ENCODE assay signal across 18 cellular contexts in the genomic region with DNA sequence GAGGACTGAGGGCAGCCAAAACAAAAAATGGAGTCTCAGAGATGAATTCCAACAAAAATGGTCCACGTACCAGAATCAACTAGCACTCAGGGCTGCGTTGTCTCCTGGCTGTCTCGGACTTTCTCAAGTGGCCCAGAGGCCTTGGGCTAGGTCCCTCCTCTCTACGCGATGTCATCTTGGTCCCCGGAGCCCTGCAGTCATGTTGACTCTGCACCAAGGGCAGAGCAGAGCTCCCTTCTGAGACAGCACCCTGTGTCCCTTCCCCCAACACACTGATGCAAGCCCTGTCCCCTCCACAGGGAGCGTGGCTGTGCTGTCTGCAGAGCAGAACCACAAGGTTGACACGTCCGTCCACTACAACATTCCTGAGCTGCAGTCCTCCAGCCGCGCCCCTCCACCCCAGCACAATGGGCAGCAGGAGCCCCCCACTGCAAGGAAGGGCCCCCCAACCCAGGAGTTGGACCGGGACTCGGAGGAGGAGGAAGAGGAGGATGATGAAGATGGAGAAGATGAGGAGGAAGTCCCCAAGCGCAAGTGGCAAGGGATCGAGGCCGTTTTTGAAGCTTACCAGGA. TPM values are rescaled to one million over a fixed set of nuclear protein-coding genes. Genes with fewer than 3 reads are reported as not detected.
DNase-seq lines count a peak whose midpoint lies in the region; ATAC-seq and TF ChIP-seq lines count a peak whose summit lies in the region.
"Had no signal": no experiment of that assay in that cellular context is flagged by ENCODE, and none has a peak within 500 bp of the region (broad histone marks: within the 10 kb centered on the region; RNA-seq: fewer than 3 reads in every experiment).

No MANE protein-coding gene starts in this region.

- H3K4me3 Mint-ChIP-seq in activated naive CD8-positive, alpha-beta T cell treated with anti-CD3 and anti-CD28 coated beads, Interleukin-2, amount 10 ng/mL, durations not matched to agents 7 days and 5 days = no peak overlapping the region
- H3K4me3 Mint-ChIP-seq in activated naive CD8-positive, alpha-beta T cell treated with anti-CD3 and anti-CD28 coated beads for 36 hours = no peak overlapping the region
- no peak overlapping the region for H3K4me3 Mint-ChIP-seq in stimulated activated naive B cell treated with anti-CD40 and anti-IgM and Interleukin-4, amounts not matched to agents 10 μg/mL and 1 μg/mL and 100 μg/mL, for 72 hours

- no peak for DNase-seq in activated naive CD8-positive, alpha-beta T cell treated with anti-CD3 and anti-CD28 coated beads, Interleukin-2, amount 10 ng/mL, durations not matched to agents 7 days and 5 days
- DNase-seq in activated naive CD8-positive, alpha-beta T cell treated with anti-CD3 and anti-CD28 coated beads for 36 hours = no peak
- DNase-seq in RWPE2 (ENCODE audit: low spot score) (peak; percentile 57), left lobe of liver (ENCODE audit: low spot score) (no peak), HAP-1 (ENCODE audit: low spot score in 2 of 2) (no peak)
- no peak for DNase-seq in stimulated activated naive B cell treated with anti-CD40 and anti-IgM and Interleukin-4, amounts not matched to agents 10 μg/mL and 1 μg/mL and 100 μg/mL, for 72 hours
- no peak for DNase-seq in activated CD4-positive, CD25-positive, alpha-beta regulatory T cell treated with anti-CD3 and anti-CD28 coated beads, Interleukin-2, amount 50 U/mL, for 72 hours
- DNase-seq: C1 segment of cervical spinal cord, KBM-7, NCI-H1048, NCI-H146, NCI-H2107, NCI-H226, NCI-H526 treated with DMSO at 0.1 percent for 48 hours, PC-3 had no signal

- H3K27me3 ChIP-seq in RWPE2 (ENCODE audit: insufficient read depth, poor library complexity, severe bottlenecking) (no peaks in the 10 kb centered on the region), HAP-1 (ENCODE audit: low read depth) (no peaks in the 10 kb centered on the region)

- peak overlapping the region; percentile 8 for H3K27ac Mint-ChIP-seq in activated naive CD8-positive, alpha-beta T cell treated with anti-CD3 and anti-CD28 coated beads, Interleukin-2, amount 10 ng/mL, durations not matched to agents 7 days and 5 days
- H3K27ac Mint-ChIP-seq in activated naive CD8-positive, alpha-beta T cell treated with anti-CD3 and anti-CD28 coated beads for 36 hours = no peak overlapping the region
- peak overlapping the region; percentile 83 for H3K27ac Mint-ChIP-seq in stimulated activated naive B cell treated with anti-CD40 and anti-IgM and Interleukin-4, amounts not matched to agents 10 μg/mL and 1 μg/mL and 100 μg/mL, for 72 hours

- H3K27ac ChIP-seq in RWPE2 (ENCODE audit: poor library complexity, severe bottlenecking) = no peak overlapping the region
- H3K27ac ChIP-seq: HL-60 had no signal

- POLR2A ChIA-PET in activated naive CD8-positive, alpha-beta T cell treated with anti-CD3 and anti-CD28 coated beads, Interleukin-2, amount 10 ng/mL, durations not matched to agents 7 days and 5 days (lab: Charles Lee) = interaction anchor here (0.6 kb wide), 1 partner anchor 9 kb away, joined by 3 read pairs; no protein-coding TSS in a partner anchor

- H3K4me1 ChIP-seq in RWPE2 (ENCODE audit: insufficient read depth, poor library complexity, severe bottlenecking) (no peaks in the 10 kb centered on the region), HAP-1 (no peaks in the 10 kb centered on the region)

- no peaks in the 10 kb centered on the region for H3K9me3 ChIP-seq in RWPE2 (ENCODE audit: severe bottlenecking)
- no peaks in the 10 kb centered on the region for H3K9me3 ChIP-seq in HAP-1

- no peak overlapping the region for H3K4me3 ChIP-seq in RWPE2 (ENCODE audit: severe bottlenecking)
- no peak overlapping the region for H3K4me3 ChIP-seq in HAP-1

- in situ Hi-C loops in HAP-1 (cut with MboI; ENCODE audit: low sequenced_read_pairs) = no loop called here

- no peaks in the 10 kb centered on the region for H3K4me1 Mint-ChIP-seq in activated naive CD8-positive, alpha-beta T cell treated with anti-CD3 and anti-CD28 coated beads, Interleukin-2, amount 10 ng/mL, durations not matched to agents 7 days and 5 days
- peaks cover 1% of the 10 kb centered on the region for H3K4me1 Mint-ChIP-seq in activated naive CD8-positive, alpha-beta T cell treated with anti-CD3 and anti-CD28 coated beads for 36 hours
- H3K4me1 Mint-ChIP-seq in stimulated activated naive B cell treated with anti-CD40 and anti-IgM and Interleukin-4, amounts not matched to agents 10 μg/mL and 1 μg/mL and 100 μg/mL, for 72 hours = no peaks in the 10 kb centered on the region

- no peak for ATAC-seq in activated naive CD8-positive, alpha-beta T cell treated with anti-CD3 and anti-CD28 coated beads, Interleukin-2, amount 10 ng/mL, durations not matched to agents 7 days and 5 days (ENCODE audit: low read depth)
- no peak for ATAC-seq in RWPE2 (ENCODE audit: low read depth)
- peak; percentile 8 for ATAC-seq in left lobe of liver
- no peak for ATAC-seq in stimulated activated naive B cell treated with anti-CD40 and anti-IgM and Interleukin-4, amounts not matched to agents 10 μg/mL and 1 μg/mL and 100 μg/mL, for 72 hours (replicated peaks)
- no peak for ATAC-seq in GM21619 (IDR thresholded peaks at IDR 0.05; ENCODE audit: unreplicated experiment)
- ATAC-seq: PC-3, Right ventricle myocardium inferior had no signal

- H3K27me3 Mint-ChIP-seq in activated naive CD8-positive, alpha-beta T cell treated with anti-CD3 and anti-CD28 coated beads, Interleukin-2, amount 10 ng/mL, durations not matched to agents 7 days and 5 days = no peaks in the 10 kb centered on the region
- H3K27me3 Mint-ChIP-seq in activated naive CD8-positive, alpha-beta T cell treated with anti-CD3 and anti-CD28 coated beads for 36 hours = no peaks in the 10 kb centered on the region
- H3K27me3 Mint-ChIP-seq in stimulated activated naive B cell treated with anti-CD40 and anti-IgM and Interleukin-4, amounts not matched to agents 10 μg/mL and 1 μg/mL and 100 μg/mL, for 72 hours = no peaks in the 10 kb centered on the region

- H3K36me3 Mint-ChIP-seq in activated naive CD8-positive, alpha-beta T cell treated with anti-CD3 and anti-CD28 coated beads, Interleukin-2, amount 10 ng/mL, durations not matched to agents 7 days and 5 days = peaks cover 7% of the 10 kb centered on the region
- H3K36me3 Mint-ChIP-seq in activated naive CD8-positive, alpha-beta T cell treated with anti-CD3 and anti-CD28 coated beads for 36 hours = peaks cover 12% of the 10 kb centered on the region
- H3K36me3 Mint-ChIP-seq in stimulated activated naive B cell treated with anti-CD40 and anti-IgM and Interleukin-4, amounts not matched to agents 10 μg/mL and 1 μg/mL and 100 μg/mL, for 72 hours = peaks cover 33 to 70% of the 10 kb centered on the region in 2 donors

- H3K36me3 ChIP-seq in RWPE2 (ENCODE audit: low read depth) (peaks cover 98% of the 10 kb centered on the region), HAP-1 (replicated peaks) (peaks cover 97% of the 10 kb centered on the region)

- no peaks in the 10 kb centered on the region for H3K9me3 Mint-ChIP-seq in activated naive CD8-positive, alpha-beta T cell treated with anti-CD3 and anti-CD28 coated beads, Interleukin-2, amount 10 ng/mL, durations not matched to agents 7 days and 5 days
- no peaks in the 10 kb centered on the region for H3K9me3 Mint-ChIP-seq in activated naive CD8-positive, alpha-beta T cell treated with anti-CD3 and anti-CD28 coated beads for 36 hours
- no peaks in the 10 kb centered on the region for H3K9me3 Mint-ChIP-seq in stimulated activated naive B cell treated with anti-CD40 and anti-IgM and Interleukin-4, amounts not matched to agents 10 μg/mL and 1 μg/mL and 100 μg/mL, for 72 hours

- no peak for TF ChIP-seq CTCF in RWPE2 (IDR thresholded peaks at IDR 0.05; ENCODE audit: poor library complexity, severe bottlenecking)

RNA-seq across cellular contexts. Expression of gene GINS2, which starts 20.8 kb away (rescaled TPM):
- 10 to 100 TPM; 33.4 to 34.2 TPM for total RNA-seq in activated naive CD8-positive, alpha-beta T cell treated with anti-CD3 and anti-CD28 coated beads, Interleukin-2, amount 10 ng/mL, durations not matched to agents 7 days and 5 days
- 10 to 100 TPM; 71.5 to 74.1 TPM for total RNA-seq in activated naive CD8-positive, alpha-beta T cell treated with anti-CD3 and anti-CD28 coated beads for 36 hours
- total RNA-seq in left lobe of liver = 0.88 TPM

RNA-seq across cellular contexts. Expression of gene GSE1, which starts 54.8 kb away (rescaled TPM):
- 10 to 100 TPM; 60.9 to 62.5 TPM for total RNA-seq in activated naive CD8-positive, alpha-beta T cell treated with anti-CD3 and anti-CD28 coated beads, Interleukin-2, amount 10 ng/mL, durations not matched to agents 7 days and 5 days
- total RNA-seq in activated naive CD8-positive, alpha-beta T cell treated with anti-CD3 and anti-CD28 coated beads for 36 hours = 10 to 100 TPM; 25.1 to 27.6 TPM
- total RNA-seq in left lobe of liver = 38.3 TPM

Comparison
In these comparisons a context has a peak if more than half of its experiments do, and no peak if none do; other contexts are left out.
1. RNA of gene GINS2, which starts 20.8 kb away (total RNA-seq): 71.5 to 74.1 TPM in activated naive CD8-positive, alpha-beta T cell treated with anti-CD3 and anti-CD28 coated beads for 36 hours and 33.4 to 34.2 TPM in activated naive CD8-positive, alpha-beta T cell treated with anti-CD3 and anti-CD28 coated beads, Interleukin-2, amount 10 ng/mL, durations not matched to agents 7 days and 5 days; 0.88 TPM in left lobe of liver (single experiment); every median in the first group is over 10 times any median in the second.